In the genomic region with DNA sequence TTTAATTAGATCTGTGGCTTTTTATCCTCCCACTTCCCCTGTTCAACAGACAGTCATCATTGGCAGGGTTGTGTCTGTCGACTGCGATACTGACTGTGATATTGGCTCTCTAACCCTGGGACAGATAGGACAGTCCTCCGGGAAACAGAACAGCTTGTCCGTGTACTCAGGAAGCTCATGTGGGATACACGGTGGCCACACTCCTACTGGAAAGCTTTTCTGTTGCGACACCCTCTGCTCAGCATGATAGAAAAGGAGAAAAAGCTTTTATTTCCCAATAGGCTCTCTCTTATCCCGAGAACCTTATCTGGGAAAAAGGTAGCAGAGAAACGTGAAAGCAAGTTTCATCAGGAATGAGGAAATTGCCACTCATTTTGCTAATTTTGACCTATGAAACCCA, we compare ENCODE assay signal across 11 cellular contexts.
DNase-seq lines count a peak whose midpoint lies in the region; ATAC-seq, FAIRE-seq and TF ChIP-seq lines count a peak whose summit lies in the region.
"Had no signal": no experiment of that assay in that cellular context is flagged by ENCODE, and none has a peak within 500 bp of the region (broad histone marks: within the 10 kb centered on the region; RNA-seq: fewer than 3 reads in every experiment).

No MANE protein-coding gene starts in this region.

- no peaks in the 10 kb centered on the region for H3K9me3 ChIP-seq in HEK293 (ENCODE audit: control insufficient read depth, insufficient read depth, low read depth, low read length)
- no peaks in the 10 kb centered on the region for H3K9me3 ChIP-seq in right atrium auricular region
- H3K9me3 ChIP-seq in skeletal muscle tissue (ENCODE audit: control insufficient read depth in 3 of 3, low read length in 3 of 3), result no peaks in the 10 kb centered on the region

- POLR2A ChIA-PET in HEK293 (lab: Yijun Ruan, JAX), result no interaction called here

- TF ChIP-seq CTCF in HEK293 (tag by site-specific recombination; IDR thresholded peaks at IDR 0.05), result no peak
- TF ChIP-seq CTCF in brain microvascular endothelial cell (IDR thresholded peaks at IDR 0.05; ENCODE audit: low read depth, low read length, missing control alignments), result no peak
- no peak for TF ChIP-seq CTCF in right atrium auricular region (IDR thresholded peaks at IDR 0.05)

- H3K36me3 ChIP-seq in HEK293 (ENCODE audit: control insufficient read depth in 2 of 2, insufficient read depth in 1 of 2, low read length in 2 of 2), result no peaks in the 10 kb centered on the region
- no peaks in the 10 kb centered on the region for H3K36me3 ChIP-seq in brain microvascular endothelial cell (replicated peaks)
- H3K36me3 ChIP-seq in right atrium auricular region, result no peaks in the 10 kb centered on the region
- H3K36me3 ChIP-seq in skeletal muscle tissue (ENCODE audit: control insufficient read depth in 3 of 3, insufficient read depth in 3 of 3, low read length in 3 of 3), result no peaks in the 10 kb centered on the region

- H3K27ac ChIP-seq in HEK293 (ENCODE audit: extremely low read depth, low read depth, low read length) (no peak overlapping the region), brain microvascular endothelial cell (no peak overlapping the region), right atrium auricular region (peak overlapping the region; percentile 43 to 67), skeletal muscle tissue (ENCODE audit: low read depth, low read length) (peak overlapping the region; percentile 44)

- in situ Hi-C loops in brain microvascular endothelial cell (cut with HindIII; ENCODE audit: low pct_ligation_motif_present, low sequenced_read_pairs), result loop anchor here (25.0 kb wide), 1 partner anchor 115 kb away; no protein-coding TSS in a partner anchor
- in situ Hi-C loops in ACHN (cut with HindIII; ENCODE audit: low pct_ligation_motif_present, low pct_unique_long_range_greater_than_20kb, low sequenced_read_pairs), result no loop called here

- FAIRE-seq in HTR-8/SVneo (lab: Jason Lieb, UNC), result no peak

- H3K4me3 ChIP-seq in HEK293 (ENCODE audit: low read depth, low read length) (no peak overlapping the region), brain microvascular endothelial cell (ENCODE audit: low read depth, low read length) (no peak overlapping the region), right atrium auricular region (no peak overlapping the region), skeletal muscle tissue (ENCODE audit: low read length in 3 of 3) (no peak overlapping the region)

- H3K4me1 ChIP-seq in HEK293 (ENCODE audit: control insufficient read depth, insufficient read depth, low read length) (no peaks in the 10 kb centered on the region), right atrium auricular region (peaks cover 0 to 6% of the 10 kb centered on the region in 2 donors), skeletal muscle tissue (ENCODE audit: control insufficient read depth in 3 of 3, insufficient read depth in 3 of 3, low read length in 3 of 3) (no peaks in the 10 kb centered on the region)

- no peak overlapping the region for H3K9ac ChIP-seq in skeletal muscle tissue (ENCODE audit: low read depth in 1 of 3, low read length in 3 of 3)

- ATAC-seq in GM18870 (IDR thresholded peaks at IDR 0.05; ENCODE audit: unreplicated experiment), result no peak

- peak; percentile 34 for DNase-seq in brain microvascular endothelial cell
- DNase-seq in right atrium auricular region (ENCODE audit: low spot score), result peak; percentile 89
- DNase-seq in ACHN, result no peak
- no peak for DNase-seq in GM19238 (ENCODE audit: insufficient read length, low spot score)
- DNase-seq in HTR-8/SVneo (ENCODE audit: insufficient read length, low spot score), result no peak
- DNase-seq: activated CD4-positive, alpha-beta T cell treated with anti-CD3 and anti-CD28 coated beads, Interleukin-2, amount 50 U/mL, for 48 hours; DMS 273 treated with DMSO at 0.1 percent for 48 hours; Kasumi-1 had no signal

- CTCF ChIA-PET in HEK293 (lab: Yijun Ruan, JAX), result interaction anchor here (0.7 to 2.0 kb wide), 3 partner anchors 11 to 198 kb away, joined by 3 to 16 read pairs (median 4); no protein-coding TSS in a partner anchor

- no peaks in the 10 kb centered on the region for H3K27me3 ChIP-seq in brain microvascular endothelial cell (replicated peaks)
- H3K27me3 ChIP-seq in right atrium auricular region, result no peaks in the 10 kb centered on the region
- H3K27me3 ChIP-seq in skeletal muscle tissue (ENCODE audit: control insufficient read depth in 3 of 3, insufficient read depth in 3 of 3, low read length in 3 of 3), result peaks cover 0 to 4% (median 0%) of the 10 kb centered on the region in 3 donors

TF ChIP-seq in HEK293, 187 proteins besides CTCF, POLR2A, EP300 and RAD21:
- no peak for TF ChIP-seq ZFP3 (tag by site-specific recombination; IDR thresholded peaks at IDR 0.05; ENCODE audit: low read depth)
- TF ChIP-seq PRDM1 (tag by site-specific recombination; IDR thresholded peaks at IDR 0.05), result peak; percentile 43; the same call in 1 of the 2 replicates

Comparison
In these comparisons a context has a peak if more than half of its experiments do, and no peak if none do; other contexts are left out.
1. H3K27ac ChIP-seq: peak in right atrium auricular region (2 of 2) and skeletal muscle tissue (single experiment); none in HEK293 (single experiment) and brain microvascular endothelial cell (single experiment).
2. DNase-seq: peak in brain microvascular endothelial cell (single experiment) and right atrium auricular region (single experiment); none in ACHN (single experiment), GM19238 (single experiment) and HTR-8/SVneo (single experiment).